Comparison of ENCODE assay signal across 3 cellular contexts in the genomic region with DNA sequence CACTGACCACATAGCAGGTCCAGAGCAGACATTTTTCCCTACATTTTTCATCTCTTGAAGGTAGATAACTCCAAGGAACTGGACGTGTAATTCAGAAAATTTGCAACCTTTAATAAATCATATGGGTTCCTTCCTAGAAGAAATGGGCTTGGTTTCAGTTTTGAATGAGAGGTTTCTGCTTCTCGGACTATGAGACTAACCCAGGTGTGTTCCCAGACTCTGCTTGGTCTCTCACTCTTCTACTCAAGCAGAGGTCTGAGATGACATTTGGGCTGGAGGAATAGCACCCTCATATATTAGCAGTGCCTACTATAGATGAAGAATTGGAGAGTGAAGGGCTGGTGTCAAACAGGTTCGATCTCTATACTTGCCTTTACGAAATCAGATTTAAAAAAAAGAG.
"Had no signal": no experiment of that assay in that cellular context is flagged by ENCODE, and none has a peak within 500 bp of the region (broad histone marks: within the 10 kb centered on the region; RNA-seq: fewer than 3 reads in every experiment).

No MANE protein-coding gene starts in this region.

- H3K4me3 ChIP-seq: GM12878 had no signal

- ATAC-seq: GM12878 had no signal

- DNase-seq: GDM1, GF-D8 had no signal
